ENCODE assay signal across 1 cellular context in genomic region chr10:126097558-126098215, GRCh38.
TF ChIP-seq lines count a peak whose summit lies in the region.

No MANE protein-coding gene starts in this region.

TF ChIP-seq in HCT116, 20 proteins besides CTCF, POLR2A, EP300 and RAD21:
- TF ChIP-seq MAX (IDR thresholded peaks at IDR 0.05) = no peak
- no peak for TF ChIP-seq CEBPB (IDR thresholded peaks at IDR 0.05; ENCODE audit: low read depth)
- TF ChIP-seq CBX3 (IDR thresholded peaks at IDR 0.05; ENCODE audit: low read depth) = no peak
- no peak for TF ChIP-seq ZFX (IDR thresholded peaks at IDR 0.05)
- TF ChIP-seq JUND (IDR thresholded peaks at IDR 0.05) = no peak
- no peak for TF ChIP-seq YY1 (IDR thresholded peaks at IDR 0.05; ENCODE audit: extremely low read depth, insufficient replicate concordance, low read depth, low read length)
- no peak for TF ChIP-seq EGR1 (IDR thresholded peaks at IDR 0.05; ENCODE audit: low read depth)
TF ChIP-seq in HCT116: peak in this region for 0.
